1 cellular context compared by ENCODE assay signal in genomic region chr1:51729156-51729823, GRCh38.
A peak's percentile ranks its signal among the peaks of the same experiment; 100 is the strongest.
TF ChIP-seq lines count a peak whose summit lies in the region.

No MANE protein-coding gene starts in this region.

TF ChIP-seq in HEK293, 187 proteins besides CTCF, POLR2A, EP300 and RAD21 (continued from another document and continues in another):
- no peak for TF ChIP-seq ZNF707 (tag by site-specific recombination; IDR thresholded peaks at IDR 0.05)
- TF ChIP-seq TSHZ1 (tag by site-specific recombination; IDR thresholded peaks at IDR 0.05; ENCODE audit: borderline replicate concordance) = no peak
- no peak for TF ChIP-seq ZNF140 (tag by site-specific recombination; IDR thresholded peaks at IDR 0.05)
- no peak for TF ChIP-seq ZNF560 (tag by site-specific recombination; IDR thresholded peaks at IDR 0.05; ENCODE audit: borderline replicate concordance)
- peak; percentile 85 for TF ChIP-seq PRDM10 (tag by site-specific recombination; IDR thresholded peaks at IDR 0.05)
- no peak for TF ChIP-seq ZNF169 (tag by site-specific recombination; IDR thresholded peaks at IDR 0.05)
- peak; percentile 41; the same call in 1 of the 2 replicates for TF ChIP-seq KLF10 (tag by site-specific recombination; IDR thresholded peaks at IDR 0.05)
- TF ChIP-seq YY2 (tag by site-specific recombination; IDR thresholded peaks at IDR 0.05) = no peak
- no peak for TF ChIP-seq ZSCAN18 (tag by site-specific recombination; IDR thresholded peaks at IDR 0.05)
- no peak for TF ChIP-seq ZNF514 (tag by site-specific recombination; IDR thresholded peaks at IDR 0.05)
- TF ChIP-seq ZNF175 (tag by site-specific recombination; IDR thresholded peaks at IDR 0.05) = no peak
- peak; percentile 83 for TF ChIP-seq ZNF335 (tag by site-specific recombination; conservative IDR thresholded peaks at IDR 0.05)
- TF ChIP-seq FEZF1 (tag by site-specific recombination; IDR thresholded peaks at IDR 0.05) = no peak
- no peak for TF ChIP-seq OVOL3 (tag by site-specific recombination; IDR thresholded peaks at IDR 0.05)
- TF ChIP-seq HOXA7 (CRISPR knock-in tag; IDR thresholded peaks at IDR 0.05; ENCODE audit: borderline replicate concordance) = no peak
- no peak for TF ChIP-seq ZNF510 (tag by site-specific recombination; IDR thresholded peaks at IDR 0.05; ENCODE audit: insufficient replicate concordance)
- no peak for TF ChIP-seq ZNF830 (tag by site-specific recombination; IDR thresholded peaks at IDR 0.05; ENCODE audit: low read depth)
- TF ChIP-seq ZNF600 (tag by site-specific recombination; IDR thresholded peaks at IDR 0.05) = peak; percentile 59; the same call in 1 of the 2 replicates
- peak; percentile 95 for TF ChIP-seq GLIS2 (tag by site-specific recombination; IDR thresholded peaks at IDR 0.05)
- peak; percentile 50 for TF ChIP-seq PRDM1 (tag by site-specific recombination; IDR thresholded peaks at IDR 0.05)
- peak; percentile 78 for TF ChIP-seq KLF9 (tag by site-specific recombination; IDR thresholded peaks at IDR 0.05; ENCODE audit: low read depth)
- no peak for TF ChIP-seq ZNF449 (tag by site-specific recombination; IDR thresholded peaks at IDR 0.05)
- TF ChIP-seq ZNF561 (tag by site-specific recombination; IDR thresholded peaks at IDR 0.05; ENCODE audit: borderline replicate concordance) = peak; percentile 46; the same call in 1 of the 2 replicates
- no peak for TF ChIP-seq ZNF211 (tag by site-specific recombination; IDR thresholded peaks at IDR 0.05; ENCODE audit: low read depth)
- TF ChIP-seq SP3 (tag by site-specific recombination; IDR thresholded peaks at IDR 0.05) = peak; percentile 92
- peak; percentile 67; the same call in 1 of the 2 replicates for TF ChIP-seq KLF16 (tag by site-specific recombination; IDR thresholded peaks at IDR 0.05)
- no peak for TF ChIP-seq ZSCAN5A (tag by site-specific recombination; IDR thresholded peaks at IDR 0.05)
- no peak for TF ChIP-seq RBAK (tag by site-specific recombination; IDR thresholded peaks at IDR 0.05)
- no peak; the same call in 1 of the 2 replicates for TF ChIP-seq ZNF146 (tag by site-specific recombination; IDR thresholded peaks at IDR 0.05)
- peak; percentile 90 for TF ChIP-seq ZNF398 (tag by site-specific recombination; IDR thresholded peaks at IDR 0.05)
- 0 out of 2 replicates have a peak, but pooled peaks have one; percentile 36 for TF ChIP-seq ZBTB21 (tag by site-specific recombination; IDR thresholded peaks at IDR 0.05)
- TF ChIP-seq PRDM2 (tag by site-specific recombination; IDR thresholded peaks at IDR 0.05; ENCODE audit: borderline replicate concordance) = no peak
- peak; percentile 63 for TF ChIP-seq ZNF692 (tag by site-specific recombination; IDR thresholded peaks at IDR 0.05)
- TF ChIP-seq GLIS1 (tag by site-specific recombination; IDR thresholded peaks at IDR 0.05) = peak; percentile 98
